Comparison of ENCODE assay signal across 9 cellular contexts in the genomic region with DNA sequence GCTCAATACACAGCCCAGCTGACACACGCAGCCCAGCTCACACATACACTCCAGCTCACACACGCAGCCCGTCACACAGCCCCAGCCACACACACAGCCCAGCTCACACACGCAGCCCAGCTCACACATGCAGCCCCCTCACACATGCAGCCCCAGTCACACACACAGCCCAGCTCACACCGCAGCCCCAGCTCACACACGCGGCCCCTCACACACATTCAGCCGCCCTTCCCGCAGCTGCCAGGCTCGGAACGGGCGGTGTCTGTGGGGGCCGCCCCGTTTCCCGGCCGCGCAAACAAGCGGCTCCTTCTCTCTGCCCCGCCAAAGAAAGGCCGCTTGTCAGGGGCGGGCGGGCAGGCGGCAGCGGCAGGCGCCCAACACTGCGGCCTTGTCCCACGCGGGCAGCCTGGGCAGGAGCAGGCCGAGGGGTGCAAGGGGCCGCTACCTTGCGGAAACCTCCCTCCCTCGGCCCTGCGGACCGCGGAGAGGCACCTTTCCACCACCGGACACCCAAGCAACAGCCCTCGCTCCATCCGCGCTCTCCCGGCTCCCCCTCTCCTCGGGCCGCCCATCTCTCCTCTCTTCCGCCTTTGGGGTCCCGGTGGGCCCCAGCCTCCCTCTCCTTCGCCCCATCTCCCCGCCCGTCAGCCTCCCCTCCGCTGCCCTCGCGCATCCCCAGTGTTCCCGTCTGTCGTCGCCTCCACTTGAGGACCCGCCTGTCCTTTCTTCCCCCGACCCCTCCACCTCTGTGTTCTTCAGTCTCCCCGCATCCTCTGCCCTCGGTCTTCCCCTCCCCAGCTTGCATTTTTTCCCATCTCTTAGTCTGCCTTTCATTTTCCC. TPM values are rescaled to one million over a fixed set of nuclear protein-coding genes. Genes with fewer than 3 reads are reported as not detected.
DNase-seq lines count a peak whose midpoint lies in the region; ATAC-seq and TF ChIP-seq lines count a peak whose summit lies in the region.
"Had no signal": no experiment of that assay in that cellular context is flagged by ENCODE, and none has a peak within 500 bp of the region (broad histone marks: within the 10 kb centered on the region; RNA-seq: fewer than 3 reads in every experiment).

No MANE protein-coding gene starts in this region.

- H3K4me3 ChIP-seq in GM23248 (peak overlapping the region; percentile 81), heart right ventricle (peak overlapping the region; percentile 21 to 97 (median 74)), psoas muscle (peak overlapping the region; percentile 68)

- in situ Hi-C loops in GM23248 (cut with MboI): no loop called here

- peaks cover 43% of the 10 kb centered on the region for H3F3A ChIP-seq in GM23248 (ENCODE audit: insufficient read depth)

- WGBS in GM23248 (ENCODE audit: low coverage in 1 of 2, low lambda C conversion rate in 2 of 2, missing lambda C conversion rate in 2 of 2), 2 experiments: 4% methylated on average over 38 to 57 of the region's 57 CpGs
- 28 to 31% methylated on average over 57 of the region's 57 CpGs for WGBS in heart right ventricle, 2 donors
- 53 to 66% (median 53%) methylated on average over 52 to 57 of the region's 57 CpGs for WGBS in psoas muscle, 3 donors

- H3K27me3 ChIP-seq in GM23248 (replicated peaks; ENCODE audit: insufficient read depth) (no peaks in the 10 kb centered on the region), heart right ventricle (peaks cover 0 to 56% (median 0%) of the 10 kb centered on the region in 7 donors), psoas muscle (ENCODE audit: insufficient read depth in 3 of 3, low read length in 2 of 3) (no peaks in the 10 kb centered on the region)

- TF ChIP-seq CTCF in heart right ventricle (IDR thresholded peaks at IDR 0.05) (no peak), psoas muscle (IDR thresholded peaks at IDR 0.05) (no peak)

- H3K79me2 ChIP-seq in GM23248 (ENCODE audit: insufficient read depth): peaks cover 59% of the 10 kb centered on the region

- no peak overlapping the region for H2AFZ ChIP-seq in GM23248

- H3K4me1 ChIP-seq in GM23248 (ENCODE audit: insufficient read depth): peaks cover 50% of the 10 kb centered on the region
- peaks cover 7 to 80% (median 40%) of the 10 kb centered on the region in 9 donors for H3K4me1 ChIP-seq in heart right ventricle
- H3K4me1 ChIP-seq in psoas muscle: peaks cover 5% of the 10 kb centered on the region

- intact Hi-C loops in heart right ventricle (cut with DNase I): loop anchor here in 4 of 10 donors (5.0 kb wide), 3 partner anchors 37 to 183 kb away; partner anchors contain the start of genes ARCN1 (in 2 of the 4) and DDX6 (in 1 of the 4)
- intact Hi-C loops in psoas muscle (cut with DNase I): loop anchor here (5.0 kb wide), 3 partner anchors 33 to 1077 kb away; no protein-coding TSS in a partner anchor

- peak in 1 of 8 donors; percentile 1 for ATAC-seq in heart right ventricle
- no peak for ATAC-seq in psoas muscle
- no peak for ATAC-seq in GM19452 (IDR thresholded peaks at IDR 0.05; ENCODE audit: unreplicated experiment)

- peak overlapping the region; percentile 99 for H3K9ac ChIP-seq in GM23248

- no peaks in the 10 kb centered on the region for H3K9me3 ChIP-seq in GM23248 (ENCODE audit: low read depth)
- H3K9me3 ChIP-seq in heart right ventricle: no peaks in the 10 kb centered on the region
- no peaks in the 10 kb centered on the region for H3K9me3 ChIP-seq in psoas muscle

- peak overlapping the region; percentile 90 for H3K4me2 ChIP-seq in GM23248 (ENCODE audit: unreplicated experiment)

- peak; percentile 81 for DNase-seq in GM23248
- peak; percentile 4 for DNase-seq in activated T-helper 1 cell treated with Interleukin-2 at 50 U/mL for 16 hours (ENCODE audit: low read depth)
- peak; percentile 36 to 38 for DNase-seq in heart right ventricle
- peak in 1 of 2 donors; percentile 37 for DNase-seq in psoas muscle
- no peak for DNase-seq in NCI-H524 treated with DMSO at 0.1 percent for 48 hours (lab: John Stamatoyannopoulos, UW)
- DNase-seq in cerebellar nuclear complex (lab: John Stamatoyannopoulos, UW): no peak
- DNase-seq in amniotic stem cell (lab: John Stamatoyannopoulos, UW): no peak

- no peaks in the 10 kb centered on the region for H3K36me3 ChIP-seq in GM23248 (ENCODE audit: low read depth)
- H3K36me3 ChIP-seq in heart right ventricle: peaks cover 0 to 19% (median 9%) of the 10 kb centered on the region in 9 donors
- H3K36me3 ChIP-seq in psoas muscle (ENCODE audit: insufficient read depth in 1 of 2, low read depth in 1 of 2): peaks cover 0 to 5% of the 10 kb centered on the region in 2 donors

- H3K9me2 ChIP-seq in GM23248 (ENCODE audit: insufficient read depth): no peaks in the 10 kb centered on the region

- H3K27ac ChIP-seq in GM23248 (peak overlapping the region; percentile 98), heart right ventricle (peak overlapping the region; percentile 91 to 99 (median 94)), psoas muscle (peak overlapping the region; percentile 74)
- H3K27ac ChIP-seq: HL-60 had no signal

- H4K20me1 ChIP-seq in GM23248 (ENCODE audit: insufficient read depth): no peaks in the 10 kb centered on the region

RNA-seq across cellular contexts. Expression of gene PHLDB1, which starts 2.2 kb away (rescaled TPM):
- total RNA-seq in GM23248 (2014; rRNA removed; shearing (Covaris generic)): 102 and 109 TPM in 2 replicates
- polyA plus RNA-seq in GM23248 (2016; fragmentation: Nextera tagmentation; extraction: Ambion mirVana) (91.7 and 91.8 TPM in 2 replicates), heart right ventricle (100 to 1,000 TPM in 1 of 2 donors, 10 to 100 TPM in 1; 74.9 to 259 TPM), psoas muscle (10 to 100 TPM; 12.6 to 19.2 (median 12.7) TPM)
- total RNA-seq in heart right ventricle (100 to 1,000 TPM in 9 of 10 donors, 10 to 100 TPM in 1; 81.9 to 125 (median 114) TPM), psoas muscle (10 to 100 TPM; 27.7 to 45.8 (median 34.2) TPM)

RNA-seq across cellular contexts. Expression of gene ARCN1, which starts 37.4 kb away (rescaled TPM):
- 187 and 191 TPM in 2 replicates for total RNA-seq in GM23248 (2014; rRNA removed; shearing (Covaris generic))
- polyA plus RNA-seq in GM23248 (2016; fragmentation: Nextera tagmentation; extraction: Ambion mirVana) (188 and 190 TPM in 2 replicates), heart right ventricle (10 to 100 TPM; 48.8 to 88.1 TPM), psoas muscle (10 to 100 TPM; 49.4 to 76.3 (median 73.9) TPM)
- total RNA-seq in heart right ventricle (100 to 1,000 TPM in 4 of 10 donors, 10 to 100 TPM in 6; 84.8 to 122 (median 98.3) TPM), psoas muscle (10 to 100 TPM; 54.2 to 65.7 (median 60.1) TPM)

RNA-seq across cellular contexts. Expression of gene IFT46, which starts 43.9 kb away (rescaled TPM):
- 38.1 and 49.5 TPM in 2 replicates for total RNA-seq in GM23248 (2014; rRNA removed; shearing (Covaris generic))
- 21.7 and 25.9 TPM in 2 replicates for polyA plus RNA-seq in GM23248 (2016; fragmentation: Nextera tagmentation; extraction: Ambion mirVana)
- 10 to 100 TPM; 14.0 to 23.4 (median 20.5) TPM for total RNA-seq in heart right ventricle
- 10 to 100 TPM; 22.2 to 23.0 TPM for polyA plus RNA-seq in heart right ventricle
- total RNA-seq in psoas muscle: 10 to 100 TPM; 10.2 to 16.0 (median 13.4) TPM
- polyA plus RNA-seq in psoas muscle: 10 to 100 TPM in 2 of 3 donors, 1 to 10 TPM in 1; 5.1 to 28.5 (median 11.7) TPM

Comparison
In these comparisons a context has a peak if more than half of its experiments do, and no peak if none do; other contexts are left out.
1. DNase-seq: peak in GM23248 (single experiment), activated T-helper 1 cell treated with Interleukin-2 at 50 U/mL for 16 hours (single experiment) and heart right ventricle (2 of 2); none in NCI-H524 treated with DMSO at 0.1 percent for 48 hours (single experiment), cerebellar nuclear complex (0 of 2) and amniotic stem cell (single experiment).
2. Peak in every context shown above with its lines, with median percentiles within 50 percentile points of each other: H3K27ac ChIP-seq and H3K4me3 ChIP-seq.